ENCODE assay signal across 1 cellular context in genomic region chr14:94775082-94775874, GRCh38.
TF ChIP-seq lines count a peak whose summit lies in the region.

No MANE protein-coding gene starts in this region.

TF ChIP-seq in WTC11, 78 proteins besides CTCF, POLR2A, EP300 and RAD21 (continued from another document):
- no peak for TF ChIP-seq ELF4 (CRISPR knock-in tag; IDR thresholded peaks at IDR 0.05; ENCODE audit: low read depth)
- no peak for TF ChIP-seq SMAD4 (CRISPR knock-in tag; IDR thresholded peaks at IDR 0.05)
- TF ChIP-seq CDX4 (CRISPR knock-in tag; IDR thresholded peaks at IDR 0.05; ENCODE audit: borderline replicate concordance), result no peak
- TF ChIP-seq ZNF423 (CRISPR knock-in tag; IDR thresholded peaks at IDR 0.05), result no peak
